Comparison of ENCODE assay signal across 1 cellular context in the genomic region with DNA sequence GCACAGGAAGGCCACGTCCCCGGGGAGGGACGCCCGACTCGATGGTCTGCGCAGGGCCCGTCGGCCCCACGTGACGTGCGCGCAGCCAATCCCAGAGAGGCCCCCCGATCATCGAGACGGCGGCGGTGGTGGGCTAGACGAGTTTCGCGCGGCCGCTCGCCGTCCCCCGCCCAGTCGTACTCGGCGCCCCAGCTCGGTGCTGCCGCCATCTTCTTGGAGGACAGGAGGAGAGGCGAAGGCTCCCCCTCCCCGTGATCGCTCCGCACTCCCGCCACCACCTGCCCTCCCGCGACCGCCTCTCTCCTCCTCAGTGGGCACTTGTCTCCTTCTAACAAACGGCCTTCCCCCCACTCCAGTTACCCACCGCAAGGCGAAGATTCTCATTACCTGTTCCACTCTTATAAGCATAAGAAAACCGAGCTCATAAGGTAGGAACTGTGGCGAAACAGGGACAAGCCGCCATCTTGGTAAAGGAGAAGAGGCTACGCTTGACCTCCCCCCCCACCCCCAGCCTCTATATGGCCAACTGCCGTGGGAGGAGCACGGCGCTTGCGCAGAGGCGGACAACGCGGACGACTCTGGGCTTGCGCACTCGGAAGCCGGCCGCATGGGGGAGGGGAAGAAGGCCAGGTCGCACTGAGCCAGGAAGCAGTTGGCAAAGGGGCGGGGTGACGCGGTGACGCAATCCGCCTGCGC.
TF ChIP-seq lines count a peak whose summit lies in the region.

A gene with protein sequence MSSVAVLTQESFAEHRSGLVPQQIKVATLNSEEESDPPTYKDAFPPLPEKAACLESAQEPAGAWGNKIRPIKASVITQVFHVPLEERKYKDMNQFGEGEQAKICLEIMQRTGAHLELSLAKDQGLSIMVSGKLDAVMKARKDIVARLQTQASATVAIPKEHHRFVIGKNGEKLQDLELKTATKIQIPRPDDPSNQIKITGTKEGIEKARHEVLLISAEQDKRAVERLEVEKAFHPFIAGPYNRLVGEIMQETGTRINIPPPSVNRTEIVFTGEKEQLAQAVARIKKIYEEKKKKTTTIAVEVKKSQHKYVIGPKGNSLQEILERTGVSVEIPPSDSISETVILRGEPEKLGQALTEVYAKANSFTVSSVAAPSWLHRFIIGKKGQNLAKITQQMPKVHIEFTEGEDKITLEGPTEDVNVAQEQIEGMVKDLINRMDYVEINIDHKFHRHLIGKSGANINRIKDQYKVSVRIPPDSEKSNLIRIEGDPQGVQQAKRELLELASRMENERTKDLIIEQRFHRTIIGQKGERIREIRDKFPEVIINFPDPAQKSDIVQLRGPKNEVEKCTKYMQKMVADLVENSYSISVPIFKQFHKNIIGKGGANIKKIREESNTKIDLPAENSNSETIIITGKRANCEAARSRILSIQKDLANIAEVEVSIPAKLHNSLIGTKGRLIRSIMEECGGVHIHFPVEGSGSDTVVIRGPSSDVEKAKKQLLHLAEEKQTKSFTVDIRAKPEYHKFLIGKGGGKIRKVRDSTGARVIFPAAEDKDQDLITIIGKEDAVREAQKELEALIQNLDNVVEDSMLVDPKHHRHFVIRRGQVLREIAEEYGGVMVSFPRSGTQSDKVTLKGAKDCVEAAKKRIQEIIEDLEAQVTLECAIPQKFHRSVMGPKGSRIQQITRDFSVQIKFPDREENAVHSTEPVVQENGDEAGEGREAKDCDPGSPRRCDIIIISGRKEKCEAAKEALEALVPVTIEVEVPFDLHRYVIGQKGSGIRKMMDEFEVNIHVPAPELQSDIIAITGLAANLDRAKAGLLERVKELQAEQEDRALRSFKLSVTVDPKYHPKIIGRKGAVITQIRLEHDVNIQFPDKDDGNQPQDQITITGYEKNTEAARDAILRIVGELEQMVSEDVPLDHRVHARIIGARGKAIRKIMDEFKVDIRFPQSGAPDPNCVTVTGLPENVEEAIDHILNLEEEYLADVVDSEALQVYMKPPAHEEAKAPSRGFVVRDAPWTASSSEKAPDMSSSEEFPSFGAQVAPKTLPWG (N-terminal part only) (minus strand): TSS at position 490 of the 696 bp plus-strand sequence. CDS start 48,803 bp downstream, outside the sequence.

TF ChIP-seq in HepG2, 621 proteins besides CTCF, POLR2A, EP300 and RAD21 (continued from another document):
- TF ChIP-seq, protein P1, sequence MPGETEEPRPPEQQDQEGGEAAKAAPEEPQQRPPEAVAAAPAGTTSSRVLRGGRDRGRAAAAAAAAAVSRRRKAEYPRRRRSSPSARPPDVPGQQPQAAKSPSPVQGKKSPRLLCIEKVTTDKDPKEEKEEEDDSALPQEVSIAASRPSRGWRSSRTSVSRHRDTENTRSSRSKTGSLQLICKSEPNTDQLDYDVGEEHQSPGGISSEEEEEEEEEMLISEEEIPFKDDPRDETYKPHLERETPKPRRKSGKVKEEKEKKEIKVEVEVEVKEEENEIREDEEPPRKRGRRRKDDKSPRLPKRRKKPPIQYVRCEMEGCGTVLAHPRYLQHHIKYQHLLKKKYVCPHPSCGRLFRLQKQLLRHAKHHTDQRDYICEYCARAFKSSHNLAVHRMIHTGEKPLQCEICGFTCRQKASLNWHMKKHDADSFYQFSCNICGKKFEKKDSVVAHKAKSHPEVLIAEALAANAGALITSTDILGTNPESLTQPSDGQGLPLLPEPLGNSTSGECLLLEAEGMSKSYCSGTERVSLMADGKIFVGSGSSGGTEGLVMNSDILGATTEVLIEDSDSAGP (CRISPR knock-in tag; IDR thresholded peaks at IDR 0.05; ENCODE audit: borderline replicate concordance): peak; percentile 94
- peak; percentile 98 for TF ChIP-seq BRD4 (CRISPR knock-in tag; IDR thresholded peaks at IDR 0.05)
- TF ChIP-seq PRMT3 (CRISPR knock-in tag; IDR thresholded peaks at IDR 0.05; ENCODE audit: borderline replicate concordance, low read depth): no peak; the same call in 1 of the 2 replicates
- TF ChIP-seq NAIF1 (CRISPR knock-in tag; IDR thresholded peaks at IDR 0.05; ENCODE audit: borderline replicate concordance): peak; percentile 85; the same call in 1 of the 2 replicates
- TF ChIP-seq, protein P2, sequence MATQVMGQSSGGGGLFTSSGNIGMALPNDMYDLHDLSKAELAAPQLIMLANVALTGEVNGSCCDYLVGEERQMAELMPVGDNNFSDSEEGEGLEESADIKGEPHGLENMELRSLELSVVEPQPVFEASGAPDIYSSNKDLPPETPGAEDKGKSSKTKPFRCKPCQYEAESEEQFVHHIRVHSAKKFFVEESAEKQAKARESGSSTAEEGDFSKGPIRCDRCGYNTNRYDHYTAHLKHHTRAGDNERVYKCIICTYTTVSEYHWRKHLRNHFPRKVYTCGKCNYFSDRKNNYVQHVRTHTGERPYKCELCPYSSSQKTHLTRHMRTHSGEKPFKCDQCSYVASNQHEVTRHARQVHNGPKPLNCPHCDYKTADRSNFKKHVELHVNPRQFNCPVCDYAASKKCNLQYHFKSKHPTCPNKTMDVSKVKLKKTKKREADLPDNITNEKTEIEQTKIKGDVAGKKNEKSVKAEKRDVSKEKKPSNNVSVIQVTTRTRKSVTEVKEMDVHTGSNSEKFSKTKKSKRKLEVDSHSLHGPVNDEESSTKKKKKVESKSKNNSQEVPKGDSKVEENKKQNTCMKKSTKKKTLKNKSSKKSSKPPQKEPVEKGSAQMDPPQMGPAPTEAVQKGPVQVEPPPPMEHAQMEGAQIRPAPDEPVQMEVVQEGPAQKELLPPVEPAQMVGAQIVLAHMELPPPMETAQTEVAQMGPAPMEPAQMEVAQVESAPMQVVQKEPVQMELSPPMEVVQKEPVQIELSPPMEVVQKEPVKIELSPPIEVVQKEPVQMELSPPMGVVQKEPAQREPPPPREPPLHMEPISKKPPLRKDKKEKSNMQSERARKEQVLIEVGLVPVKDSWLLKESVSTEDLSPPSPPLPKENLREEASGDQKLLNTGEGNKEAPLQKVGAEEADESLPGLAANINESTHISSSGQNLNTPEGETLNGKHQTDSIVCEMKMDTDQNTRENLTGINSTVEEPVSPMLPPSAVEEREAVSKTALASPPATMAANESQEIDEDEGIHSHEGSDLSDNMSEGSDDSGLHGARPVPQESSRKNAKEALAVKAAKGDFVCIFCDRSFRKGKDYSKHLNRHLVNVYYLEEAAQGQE (IDR thresholded peaks at IDR 0.05; ENCODE audit: borderline replicate concordance in 1 of 2, low read depth in 1 of 2, low read length in 2 of 2): no peak
- peak; percentile 87 for TF ChIP-seq ZNF101 (CRISPR knock-in tag; IDR thresholded peaks at IDR 0.05; ENCODE audit: borderline replicate concordance, low read depth)
- TF ChIP-seq, protein P3, sequence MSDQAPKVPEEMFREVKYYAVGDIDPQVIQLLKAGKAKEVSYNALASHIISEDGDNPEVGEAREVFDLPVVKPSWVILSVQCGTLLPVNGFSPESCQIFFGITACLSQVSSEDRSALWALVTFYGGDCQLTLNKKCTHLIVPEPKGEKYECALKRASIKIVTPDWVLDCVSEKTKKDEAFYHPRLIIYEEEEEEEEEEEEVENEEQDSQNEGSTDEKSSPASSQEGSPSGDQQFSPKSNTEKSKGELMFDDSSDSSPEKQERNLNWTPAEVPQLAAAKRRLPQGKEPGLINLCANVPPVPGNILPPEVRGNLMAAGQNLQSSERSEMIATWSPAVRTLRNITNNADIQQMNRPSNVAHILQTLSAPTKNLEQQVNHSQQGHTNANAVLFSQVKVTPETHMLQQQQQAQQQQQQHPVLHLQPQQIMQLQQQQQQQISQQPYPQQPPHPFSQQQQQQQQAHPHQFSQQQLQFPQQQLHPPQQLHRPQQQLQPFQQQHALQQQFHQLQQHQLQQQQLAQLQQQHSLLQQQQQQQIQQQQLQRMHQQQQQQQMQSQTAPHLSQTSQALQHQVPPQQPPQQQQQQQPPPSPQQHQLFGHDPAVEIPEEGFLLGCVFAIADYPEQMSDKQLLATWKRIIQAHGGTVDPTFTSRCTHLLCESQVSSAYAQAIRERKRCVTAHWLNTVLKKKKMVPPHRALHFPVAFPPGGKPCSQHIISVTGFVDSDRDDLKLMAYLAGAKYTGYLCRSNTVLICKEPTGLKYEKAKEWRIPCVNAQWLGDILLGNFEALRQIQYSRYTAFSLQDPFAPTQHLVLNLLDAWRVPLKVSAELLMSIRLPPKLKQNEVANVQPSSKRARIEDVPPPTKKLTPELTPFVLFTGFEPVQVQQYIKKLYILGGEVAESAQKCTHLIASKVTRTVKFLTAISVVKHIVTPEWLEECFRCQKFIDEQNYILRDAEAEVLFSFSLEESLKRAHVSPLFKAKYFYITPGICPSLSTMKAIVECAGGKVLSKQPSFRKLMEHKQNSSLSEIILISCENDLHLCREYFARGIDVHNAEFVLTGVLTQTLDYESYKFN (CRISPR knock-in tag; conservative IDR thresholded peaks at IDR 0.05): peak; percentile 75
- peak; percentile 66 for TF ChIP-seq AKAP8 (CRISPR knock-in tag; IDR thresholded peaks at IDR 0.05)
- TF ChIP-seq NCOA2 (CRISPR knock-in tag; IDR thresholded peaks at IDR 0.05): peak; percentile 50; the same call in 1 of the 2 replicates
- TF ChIP-seq ZNF263 (CRISPR knock-in tag; IDR thresholded peaks at IDR 0.05): peak; percentile 12; the same call in 1 of the 2 replicates
- TF ChIP-seq ZNF143 (CRISPR knock-in tag; IDR thresholded peaks at IDR 0.05): no peak
- TF ChIP-seq, protein P4, sequence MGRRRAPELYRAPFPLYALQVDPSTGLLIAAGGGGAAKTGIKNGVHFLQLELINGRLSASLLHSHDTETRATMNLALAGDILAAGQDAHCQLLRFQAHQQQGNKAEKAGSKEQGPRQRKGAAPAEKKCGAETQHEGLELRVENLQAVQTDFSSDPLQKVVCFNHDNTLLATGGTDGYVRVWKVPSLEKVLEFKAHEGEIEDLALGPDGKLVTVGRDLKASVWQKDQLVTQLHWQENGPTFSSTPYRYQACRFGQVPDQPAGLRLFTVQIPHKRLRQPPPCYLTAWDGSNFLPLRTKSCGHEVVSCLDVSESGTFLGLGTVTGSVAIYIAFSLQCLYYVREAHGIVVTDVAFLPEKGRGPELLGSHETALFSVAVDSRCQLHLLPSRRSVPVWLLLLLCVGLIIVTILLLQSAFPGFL (CRISPR knock-in tag; IDR thresholded peaks at IDR 0.05): no peak
- peak; percentile 94 for TF ChIP-seq MTA1 (CRISPR knock-in tag; IDR thresholded peaks at IDR 0.05; ENCODE audit: borderline replicate concordance)
- TF ChIP-seq NCOA1 (CRISPR knock-in tag; IDR thresholded peaks at IDR 0.05): 0 out of 2 replicates have a peak, but pooled peaks have one; percentile 17
- no peak for TF ChIP-seq TCF12 (IDR thresholded peaks at IDR 0.05)
- TF ChIP-seq TCF12 (CRISPR knock-in tag; IDR thresholded peaks at IDR 0.05): no peak; the same call in 1 of the 2 replicates
- TF ChIP-seq KAT7 (CRISPR knock-in tag; IDR thresholded peaks at IDR 0.05; ENCODE audit: borderline replicate concordance): peak; percentile 73
- TF ChIP-seq TOPORS (CRISPR knock-in tag; IDR thresholded peaks at IDR 0.05): peak; percentile 62; the same call in 1 of the 2 replicates
- TF ChIP-seq ARNTL (CRISPR knock-in tag; IDR thresholded peaks at IDR 0.05): peak; percentile 85; the same call in 1 of the 2 replicates
- no peak for TF ChIP-seq ZNF30 (CRISPR knock-in tag; IDR thresholded peaks at IDR 0.05)
- TF ChIP-seq ZNF577 (CRISPR knock-in tag; IDR thresholded peaks at IDR 0.05; ENCODE audit: borderline replicate concordance, low read depth): no peak
- TF ChIP-seq ZNF264 (CRISPR knock-in tag; IDR thresholded peaks at IDR 0.05): peak; percentile 86; the same call in 1 of the 2 replicates
- peak; percentile 91; the same call in 1 of the 2 replicates for TF ChIP-seq ZSCAN29 (CRISPR knock-in tag; conservative IDR thresholded peaks at IDR 0.05)
- peak; percentile 11; the same call in 1 of the 2 replicates for TF ChIP-seq SIX1 (CRISPR knock-in tag; IDR thresholded peaks at IDR 0.05; ENCODE audit: borderline replicate concordance)
- no peak; the same call in 1 of the 2 replicates for TF ChIP-seq TMF1 (CRISPR knock-in tag; IDR thresholded peaks at IDR 0.05; ENCODE audit: low read depth)
- 0 out of 2 replicates have a peak, but pooled peaks have one; percentile 78 for TF ChIP-seq ARID2 (CRISPR knock-in tag; IDR thresholded peaks at IDR 0.05; ENCODE audit: borderline replicate concordance)
- TF ChIP-seq HNF4A (CRISPR knock-in tag; IDR thresholded peaks at IDR 0.05): peak; percentile 23
- peak; percentile 83 for TF ChIP-seq ZNF850 (CRISPR knock-in tag; conservative IDR thresholded peaks at IDR 0.05)
- TF ChIP-seq ZFP37 (CRISPR knock-in tag; IDR thresholded peaks at IDR 0.05; ENCODE audit: borderline replicate concordance): no peak; the same call in 1 of the 2 replicates
- peak; percentile 73; the same call in 1 of the 2 replicates for TF ChIP-seq ZNF12 (CRISPR knock-in tag; IDR thresholded peaks at IDR 0.05)
